ENCODE assay signal across 20 cellular contexts in genomic region chr9:78273761-78274160, GRCh38.
"Had no signal": no experiment of that assay in that cellular context is flagged by ENCODE, and none has a peak within 500 bp of the region (broad histone marks: within the 10 kb centered on the region; RNA-seq: fewer than 3 reads in every experiment).

No MANE protein-coding gene starts in this region.

- H3K4me3 ChIP-seq: dorsolateral prefrontal cortex, skin epidermis, transverse colon had no signal

- H3K36me3 ChIP-seq: transverse colon had no signal

- DNase-seq: activated CD4-positive, alpha-beta T cell treated with anti-CD3 and anti-CD28 coated beads for 1 hour; activated CD4-positive, alpha-beta T cell treated with anti-CD3 and anti-CD28 coated beads, Interleukin-2, amount 50 U/mL, for 4 hours; activated naive CD4-positive, alpha-beta T cell treated with Interleukin-2 at 50 U/mL for 16 hours; activated T-cell treated with anti-CD3 and anti-CD28 coated beads for 4 hours; dorsolateral prefrontal cortex; endodermal cell; erythroblast; hypothalamus; kidney glomerular epithelial cell; left ventricle myocardium superior; natural killer cell; nucleus accumbens; stimulated activated CD4-positive, alpha-beta T cell treated with anti-CD3 and anti-CD28 coated beads, Interleukin-15, amount 100 ng/mL, for 24 hours; stimulated activated CD4-positive, alpha-beta T cell treated with anti-CD3 and anti-CD28 coated beads, Interleukin-4, amount 100 ng/mL, for 24 hours; stimulated activated CD8-positive, alpha-beta memory T cell treated with anti-CD3 and anti-CD28 coated beads, Interleukin-4, amount 100 ng/mL, for 48 hours; stimulated activated naive CD4-positive, alpha-beta T cell treated with Interleukin-2 at 50 U/mL for 16 hours; T-helper 1 cell; T1000; transverse colon had no signal

- H3K27me3 ChIP-seq: dorsolateral prefrontal cortex, transverse colon had no signal

- H3K9me3 ChIP-seq: transverse colon had no signal

- H3K4me1 ChIP-seq: transverse colon had no signal

- H3K27ac ChIP-seq: dorsolateral prefrontal cortex, skin epidermis, transverse colon had no signal
